ENCODE assay signal across 24 cellular contexts in the genomic region with DNA sequence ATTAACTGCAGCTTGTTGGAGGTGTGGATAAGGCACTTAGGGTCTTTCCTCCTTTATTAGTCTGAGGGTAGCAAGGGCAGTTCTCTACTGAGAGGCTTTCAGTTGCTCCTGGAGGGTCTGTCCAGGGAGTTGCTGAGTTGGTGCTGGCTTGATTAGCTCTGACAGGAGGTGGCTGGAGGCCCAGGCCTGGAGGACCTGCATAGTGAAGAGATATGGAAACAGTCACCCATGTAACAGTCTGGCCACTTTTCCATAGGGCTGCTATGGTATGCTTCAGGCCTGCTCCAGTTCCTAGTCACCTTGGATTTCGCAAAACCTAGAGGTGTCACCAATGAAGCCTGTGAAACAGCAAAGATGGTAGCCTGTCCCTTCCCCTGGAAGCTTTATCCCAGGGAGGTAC.
"Had no signal": no experiment of that assay in that cellular context is flagged by ENCODE, and none has a peak within 500 bp of the region (broad histone marks: within the 10 kb centered on the region; RNA-seq: fewer than 3 reads in every experiment).

No MANE protein-coding gene starts in this region.

- ATAC-seq: foreskin keratinocyte; left lung; natural killer cell treated with Interleukin-12 subunit alpha and Interleukin-12 subunit beta and Interleukin-15 and Interleukin-18, amount 100 ng/mL, for 72 hours had no signal

- H3K27ac ChIP-seq: adrenal gland, ascending aorta, brain microvascular endothelial cell, foreskin keratinocyte, hepatocyte, left lung, stomach, transverse colon had no signal

- H3K27ac Mint-ChIP-seq: progenitor cell of endocrine pancreas had no signal

- H3K36me3 ChIP-seq: adrenal gland, ascending aorta, brain microvascular endothelial cell, left lung, stomach, suprapubic skin, transverse colon, uterus had no signal

- DNase-seq: activated CD4-positive, alpha-beta T cell treated with anti-CD3 and anti-CD28 coated beads, Interleukin-2, amount 50 U/mL, for 1 hour; activated CD8-positive, alpha-beta memory T cell treated with anti-CD3 and anti-CD28 coated beads, Interleukin-2, amount 50 U/mL, for 48 hours; activated effector memory CD4-positive, alpha-beta T cell treated with anti-CD3 and anti-CD28 coated beads, Interleukin-2, amount 50 U/mL, for 16 hours; activated T-cell treated with anti-CD3 and anti-CD28 coated beads, Interleukin-2, amount 50 U/mL, for 48 hours; adrenal gland; brain microvascular endothelial cell; central memory CD4-positive, alpha-beta T cell; dermis blood vessel endothelial cell; effector memory CD4-positive, alpha-beta T cell; foreskin keratinocyte; immature natural killer cell; left lung; mammary epithelial cell; retina; stimulated activated CD4-positive, alpha-beta T cell treated with anti-CD3 and anti-CD28 coated beads, Interleukin-4, amount 100 ng/mL, for 24 hours; stomach; transverse colon; uterus had no signal

- H3K9me3 Mint-ChIP-seq: activated naive CD4-positive, alpha-beta T cell treated with anti-CD3 and anti-CD28 coated beads, Interleukin-2, amount 50 U/mL, for 24 hours had no signal

- H3K4me2 ChIP-seq: hepatocyte had no signal

- H3K9me3 ChIP-seq: adrenal gland, uterus had no signal

- H3K4me3 ChIP-seq: adrenal gland, ascending aorta, hepatocyte, left lung, stomach, suprapubic skin, transverse colon, uterus had no signal

- H3K4me1 ChIP-seq: adrenal gland had no signal

- H3K27me3 ChIP-seq: adrenal gland, ascending aorta, brain microvascular endothelial cell, foreskin keratinocyte, hepatocyte, left lung, stomach, suprapubic skin, transverse colon, uterus had no signal

- H3K79me2 ChIP-seq: hepatocyte had no signal

- H3K4me3 Mint-ChIP-seq: activated naive CD4-positive, alpha-beta T cell treated with anti-CD3 and anti-CD28 coated beads, Interleukin-2, amount 50 U/mL, for 24 hours; immature natural killer cell; natural killer cell treated with Interleukin-12 subunit alpha and Interleukin-12 subunit beta and Interleukin-15 and Interleukin-18, amount 100 ng/mL, for 72 hours had no signal

- H3K27me3 Mint-ChIP-seq: activated naive CD4-positive, alpha-beta T cell treated with anti-CD3 and anti-CD28 coated beads, Interleukin-2, amount 50 U/mL, for 24 hours; natural killer cell treated with Interleukin-12 subunit alpha and Interleukin-12 subunit beta and Interleukin-15 and Interleukin-18, amount 100 ng/mL, for 72 hours; progenitor cell of endocrine pancreas had no signal

- H2AFZ ChIP-seq: hepatocyte had no signal
